ENCODE assay signal across 1 cellular context in the genomic region with DNA sequence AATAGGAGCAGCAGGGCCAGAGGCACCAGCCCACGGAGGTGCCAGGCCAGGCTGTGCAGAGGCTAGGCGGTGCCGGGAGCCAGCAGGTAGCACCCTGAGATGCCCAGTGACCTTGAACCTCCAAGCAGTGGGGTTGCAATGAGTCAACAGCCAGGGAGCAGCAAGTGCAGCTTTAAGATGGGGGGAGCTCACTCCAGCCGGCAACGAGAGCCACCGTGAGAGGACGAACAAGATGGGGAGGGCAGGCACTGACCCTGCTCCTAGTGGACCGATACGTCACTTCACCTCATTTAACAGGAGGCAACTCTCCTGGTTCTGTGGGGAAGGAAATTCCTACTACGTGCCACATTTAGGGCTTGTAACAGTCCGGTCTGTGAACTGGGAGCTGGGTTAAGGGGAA.
TF ChIP-seq lines count a peak whose summit lies in the region.

No MANE protein-coding gene starts in this region.

TF ChIP-seq in GM23338, 12 proteins besides CTCF, POLR2A, EP300 and RAD21:
- no peak for TF ChIP-seq ZNF114 (CRISPR knock-in tag; IDR thresholded peaks at IDR 0.05)
- TF ChIP-seq, protein P1, sequence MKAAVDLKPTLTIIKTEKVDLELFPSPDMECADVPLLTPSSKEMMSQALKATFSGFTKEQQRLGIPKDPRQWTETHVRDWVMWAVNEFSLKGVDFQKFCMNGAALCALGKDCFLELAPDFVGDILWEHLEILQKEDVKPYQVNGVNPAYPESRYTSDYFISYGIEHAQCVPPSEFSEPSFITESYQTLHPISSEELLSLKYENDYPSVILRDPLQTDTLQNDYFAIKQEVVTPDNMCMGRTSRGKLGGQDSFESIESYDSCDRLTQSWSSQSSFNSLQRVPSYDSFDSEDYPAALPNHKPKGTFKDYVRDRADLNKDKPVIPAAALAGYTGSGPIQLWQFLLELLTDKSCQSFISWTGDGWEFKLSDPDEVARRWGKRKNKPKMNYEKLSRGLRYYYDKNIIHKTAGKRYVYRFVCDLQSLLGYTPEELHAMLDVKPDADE (IDR thresholded peaks at IDR 0.05) = no peak
- TF ChIP-seq EZH2phosphoT487 (IDR thresholded peaks at IDR 0.05; ENCODE audit: unreplicated experiment) = no peak
- TF ChIP-seq ZNF462 (CRISPR knock-in tag; IDR thresholded peaks at IDR 0.05) = no peak
- no peak for TF ChIP-seq STAT1 (IDR thresholded peaks at IDR 0.05; ENCODE audit: unreplicated experiment)
- TF ChIP-seq, protein P2, sequence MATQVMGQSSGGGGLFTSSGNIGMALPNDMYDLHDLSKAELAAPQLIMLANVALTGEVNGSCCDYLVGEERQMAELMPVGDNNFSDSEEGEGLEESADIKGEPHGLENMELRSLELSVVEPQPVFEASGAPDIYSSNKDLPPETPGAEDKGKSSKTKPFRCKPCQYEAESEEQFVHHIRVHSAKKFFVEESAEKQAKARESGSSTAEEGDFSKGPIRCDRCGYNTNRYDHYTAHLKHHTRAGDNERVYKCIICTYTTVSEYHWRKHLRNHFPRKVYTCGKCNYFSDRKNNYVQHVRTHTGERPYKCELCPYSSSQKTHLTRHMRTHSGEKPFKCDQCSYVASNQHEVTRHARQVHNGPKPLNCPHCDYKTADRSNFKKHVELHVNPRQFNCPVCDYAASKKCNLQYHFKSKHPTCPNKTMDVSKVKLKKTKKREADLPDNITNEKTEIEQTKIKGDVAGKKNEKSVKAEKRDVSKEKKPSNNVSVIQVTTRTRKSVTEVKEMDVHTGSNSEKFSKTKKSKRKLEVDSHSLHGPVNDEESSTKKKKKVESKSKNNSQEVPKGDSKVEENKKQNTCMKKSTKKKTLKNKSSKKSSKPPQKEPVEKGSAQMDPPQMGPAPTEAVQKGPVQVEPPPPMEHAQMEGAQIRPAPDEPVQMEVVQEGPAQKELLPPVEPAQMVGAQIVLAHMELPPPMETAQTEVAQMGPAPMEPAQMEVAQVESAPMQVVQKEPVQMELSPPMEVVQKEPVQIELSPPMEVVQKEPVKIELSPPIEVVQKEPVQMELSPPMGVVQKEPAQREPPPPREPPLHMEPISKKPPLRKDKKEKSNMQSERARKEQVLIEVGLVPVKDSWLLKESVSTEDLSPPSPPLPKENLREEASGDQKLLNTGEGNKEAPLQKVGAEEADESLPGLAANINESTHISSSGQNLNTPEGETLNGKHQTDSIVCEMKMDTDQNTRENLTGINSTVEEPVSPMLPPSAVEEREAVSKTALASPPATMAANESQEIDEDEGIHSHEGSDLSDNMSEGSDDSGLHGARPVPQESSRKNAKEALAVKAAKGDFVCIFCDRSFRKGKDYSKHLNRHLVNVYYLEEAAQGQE (IDR thresholded peaks at IDR 0.05; ENCODE audit: unreplicated experiment) = no peak
- TF ChIP-seq NANOG (IDR thresholded peaks at IDR 0.05; ENCODE audit: borderline replicate concordance) = no peak
- TF ChIP-seq CREB1 (CRISPR knock-in tag; IDR thresholded peaks at IDR 0.05; ENCODE audit: low read depth) = no peak
- no peak for TF ChIP-seq EZH2 (IDR thresholded peaks at IDR 0.05; ENCODE audit: low read depth, unreplicated experiment)
- no peak for TF ChIP-seq ZNF331 (CRISPR knock-in tag; IDR thresholded peaks at IDR 0.05; ENCODE audit: low read depth)
- TF ChIP-seq JUNB (IDR thresholded peaks at IDR 0.05; ENCODE audit: unreplicated experiment) = no peak
- TF ChIP-seq POLR2AphosphoS5 (IDR thresholded peaks at IDR 0.05; ENCODE audit: low read depth) = no peak
